Comparison of ENCODE assay signal across 15 cellular contexts in the genomic region with DNA sequence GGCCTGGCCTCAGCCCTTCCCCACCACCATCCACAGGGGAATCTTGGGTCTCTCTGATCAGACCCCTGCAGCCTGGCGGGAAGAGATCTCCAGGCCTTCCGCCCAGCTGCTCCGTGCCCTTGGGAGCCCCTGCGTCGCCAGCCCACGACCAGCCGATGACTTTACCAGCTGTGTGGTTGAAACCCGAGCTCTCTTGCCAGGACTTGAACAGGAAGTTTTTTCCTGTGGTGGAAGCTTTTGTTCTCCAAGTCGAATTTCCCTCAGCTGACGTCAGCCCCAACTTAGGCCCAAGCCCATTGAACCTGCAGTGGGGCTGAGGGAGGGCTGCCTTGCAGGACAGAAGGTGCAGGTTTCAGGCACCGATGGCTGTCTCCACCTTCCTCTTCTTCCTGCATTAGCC. TPM values are rescaled to one million over a fixed set of nuclear protein-coding genes. Genes with fewer than 3 reads are reported as not detected.
DNase-seq lines count a peak whose midpoint lies in the region; FAIRE-seq and TF ChIP-seq lines count a peak whose summit lies in the region.
"Had no signal": no experiment of that assay in that cellular context is flagged by ENCODE, and none has a peak within 500 bp of the region (broad histone marks: within the 10 kb centered on the region; RNA-seq: fewer than 3 reads in every experiment).

No MANE protein-coding gene starts in this region.

- no peaks in the 10 kb centered on the region for H4K20me1 ChIP-seq in H1 (replicated peaks in 1 of 2; ENCODE audit: control insufficient read depth in 1 of 2, insufficient read depth in 2 of 2, low read length in 2 of 2)

- H2BK12ac ChIP-seq in H1 (ENCODE audit: low read depth, low read length) = peak overlapping the region; percentile 72; the same call in 1 of the 2 replicates

- H2BK120ac ChIP-seq in H1 (replicated peaks; ENCODE audit: low read depth, low read length) = peak overlapping the region; percentile 48

- 64% methylated on average over 11 of the region's 11 CpGs; no CpG with 5 or more reads in 1 of the 2 experiments for WGBS in H1 (ENCODE audit: extremely low coverage in 1 of 2, insufficient coverage in 1 of 2, insufficient read length in 1 of 2, insufficient replicate concordance in 2 of 2, low coverage in 1 of 2, low lambda C conversion rate in 2 of 2, missing lambda C conversion rate in 1 of 2), 2 experiments
- 18 to 53% methylated on average over 10 to 11 of the region's 11 CpGs for WGBS in tibial nerve, 2 donors

- H3K4ac ChIP-seq in H1 (replicated peaks; ENCODE audit: insufficient read length, low read depth, low read length) = peak overlapping the region; percentile 64

- H3K56ac ChIP-seq in H1 (replicated peaks; ENCODE audit: insufficient read length, low read depth, low read length) = no peak overlapping the region

- TF ChIP-seq POLR2A in H1 (IDR thresholded peaks at IDR 0.05; ENCODE audit: control extremely low read depth in 1 of 2, low read depth in 2 of 2, low read length in 2 of 2) (0 out of 3 replicates have a peak, but pooled peaks of 1 of the 2 experiments have one; percentile 31), tibial nerve (IDR thresholded peaks at IDR 0.05) (no peak)

- H3K4me3 ChIP-seq in H1 (ENCODE audit: extremely low read depth in 1 of 4, insufficient read depth in 2 of 4, low read depth in 3 of 4, low read length in 4 of 4) (no peak overlapping the region), tibial nerve (no peak overlapping the region)
- H3K4me3 ChIP-seq: left lung had no signal

- H3K14ac ChIP-seq in H1 (ENCODE audit: insufficient read length) = no peak overlapping the region

- H3K27ac ChIP-seq in H1 (ENCODE audit: low read depth, low read length) (no peak overlapping the region), tibial nerve (no peak overlapping the region)
- H3K27ac ChIP-seq: left lung had no signal

- no peak overlapping the region for H2BK15ac ChIP-seq in H1 (ENCODE audit: low read length)

- POLR2A ChIA-PET in H1 (lab: Charles Lee; ENCODE audit: partially characterized antibody) = interaction anchor here (1.1 to 1.7 kb wide), 2 partner anchors 20 to 50 kb away, joined by 4 to 7 read pairs; no protein-coding TSS in a partner anchor

- no peak for TF ChIP-seq CTCF in H1 (IDR thresholded peaks at IDR 0.05; ENCODE audit: control extremely low read depth in 1 of 3, insufficient read depth in 1 of 3, low read depth in 1 of 3, low read length in 3 of 3)
- no peak for TF ChIP-seq CTCF in tibial nerve (IDR thresholded peaks at IDR 0.05)

- TF ChIP-seq RAD21 in H1 (IDR thresholded peaks at IDR 0.05 in 1 of 2, conservative IDR thresholded peaks at IDR 0.05 in 1 of 2; ENCODE audit: low read depth in 2 of 2, low read length in 2 of 2) = no peak

- no peak overlapping the region for H3K9ac ChIP-seq in H1 (replicated peaks in 1 of 4; ENCODE audit: extremely low read depth in 1 of 4, low read depth in 3 of 4, low read length in 3 of 4)

- CTCF ChIA-PET in H1 (lab: Charles Lee; ENCODE audit: partially characterized antibody) = interaction anchor here (0.7 to 1.7 kb wide), 3 partner anchors 55 to 313 kb away, joined by 3 read pairs; no protein-coding TSS in a partner anchor

- H3K36me3 ChIP-seq in H1 (ENCODE audit: control insufficient read depth in 2 of 4, insufficient read depth in 4 of 4, low read length in 3 of 4) (no peaks in the 10 kb centered on the region), tibial nerve (no peaks in the 10 kb centered on the region)
- H3K36me3 ChIP-seq: left lung had no signal

- H2AK5ac ChIP-seq in H1 (ENCODE audit: low read depth, low read length) = no peak overlapping the region

- H3K36me3 Mint-ChIP-seq in immature natural killer cell = peaks cover 0 to 4% (median 0%) of the 10 kb centered on the region in 3 donors
- H3K36me3 Mint-ChIP-seq: CD4-positive, alpha-beta memory T cell had no signal

- peaks cover 0 to 3% of the 10 kb centered on the region in 2 donors for H3K4me1 Mint-ChIP-seq in immature natural killer cell

- H4K8ac ChIP-seq in H1 (ENCODE audit: extremely low read depth, insufficient read depth, low read length) = no peak overlapping the region; the same call in 1 of the 2 replicates

- peak overlapping the region; percentile 39; the same call in 1 of the 2 replicates for H3K18ac ChIP-seq in H1 (ENCODE audit: extremely low read depth, low read length)

- H3K4me1 ChIP-seq in H1 (replicated peaks in 1 of 4; ENCODE audit: control insufficient read depth in 3 of 4, insufficient read depth in 4 of 4, low read length in 3 of 4) = peaks cover 5 to 20% (median 11%) of the 10 kb centered on the region in 4 experiments
- H3K4me1 ChIP-seq in tibial nerve = peaks cover 0 to 7% (median 0%) of the 10 kb centered on the region in 4 donors

- peak; percentile 29 for DNase-seq in CD1c-positive myeloid dendritic cell (ENCODE audit: extremely low spot score)
- DNase-seq in NCI-H2107 (lab: John Stamatoyannopoulos, UW) = peak; percentile 63
- peak in 1 of 2 experiments; percentile 57 for DNase-seq in H1 (ENCODE audit: low read depth in 1 of 2, low spot score in 2 of 2)
- peak; percentile 87 to 96 for DNase-seq in lung microvascular endothelial cell (ENCODE audit: low read depth in 2 of 2)
- no peak for DNase-seq in cerebellar cortex (ENCODE audit: low spot score)
- DNase-seq in stimulated activated CD4-positive, alpha-beta T cell treated with anti-CD3 and anti-CD28 coated beads, Interleukin-1b, Interleukin-23, amount 100 ng/mL, for 48 hours = no peak
- no peak for DNase-seq in immature natural killer cell
- DNase-seq in tibial nerve (ENCODE audit: low spot score in 2 of 2) = no peak
- DNase-seq: activated T-cell treated with anti-CD3 and anti-CD28 coated beads for 4 hours; CD4-positive, alpha-beta memory T cell; cortex of kidney; left lung; NCI-H446 had no signal

- no peaks in the 10 kb centered on the region for H3K23me2 ChIP-seq in H1 (ENCODE audit: low read depth, low read length)

- no peak overlapping the region for H3K27ac Mint-ChIP-seq in immature natural killer cell
- H3K27ac Mint-ChIP-seq: stimulated activated naive CD8-positive, alpha-beta T cell treated with anti-CD3 and anti-CD28 coated beads, Interleukin-15, Interleukin-2, amounts not matched to agents 100 ng/mL and 50 ng/mL, for 24 hours had no signal

- TF ChIP-seq EP300 in H1 (IDR thresholded peaks at IDR 0.05; ENCODE audit: borderline replicate concordance in 1 of 2, low read depth in 2 of 2, low read length in 2 of 2) (no peak), tibial nerve (IDR thresholded peaks at IDR 0.05) (peak in 1 of 2 donors; percentile 41)

- H3K79me1 ChIP-seq in H1 (ENCODE audit: low read depth, low read length) = no peaks in the 10 kb centered on the region

- peak overlapping the region; percentile 94 for H4K91ac ChIP-seq in H1 (replicated peaks; ENCODE audit: insufficient read length, low read length)

- H3K4me2 ChIP-seq in H1 (ENCODE audit: insufficient read depth in 1 of 2, low read depth in 2 of 2, low read length in 2 of 2) = no peak overlapping the region; a peak in 1 of 4 replicates

- H3K27me3 ChIP-seq in H1 (replicated peaks in 1 of 4; ENCODE audit: control insufficient read depth in 3 of 4, extremely low read depth in 1 of 4, insufficient read depth in 3 of 4, low read length in 3 of 4) = no peaks in the 10 kb centered on the region
- H3K27me3 ChIP-seq in tibial nerve = no peaks in the 10 kb centered on the region
- H3K27me3 ChIP-seq: left lung had no signal

- H3K27me3 Mint-ChIP-seq in immature natural killer cell (ENCODE audit: low read depth in 3 of 3) = peaks cover 0 to 5% (median 2%) of the 10 kb centered on the region in 3 donors
- H3K27me3 Mint-ChIP-seq: CD4-positive, alpha-beta memory T cell had no signal

- 0 out of 2 replicates have a peak overlapping the region, but pooled peaks have one; percentile 16 for H2AFZ ChIP-seq in H1 (ENCODE audit: low read length)

- H3K9me3 ChIP-seq in H1 (ENCODE audit: insufficient read depth in 2 of 2, low read depth in 1 of 2, low read length in 1 of 2) (no peaks in the 10 kb centered on the region), tibial nerve (no peaks in the 10 kb centered on the region)
- H3K9me3 ChIP-seq: left lung had no signal

- no peaks in the 10 kb centered on the region for H3K9me3 Mint-ChIP-seq in immature natural killer cell
- H3K9me3 Mint-ChIP-seq: stimulated activated naive CD8-positive, alpha-beta T cell treated with anti-CD3 and anti-CD28 coated beads, Interleukin-15, Interleukin-2, amounts not matched to agents 100 ng/mL and 50 ng/mL, for 24 hours had no signal

- no peak for FAIRE-seq in H1 (lab: Jason Lieb, UNC)
- FAIRE-seq: H54 had no signal

- H2BK20ac ChIP-seq in H1 (ENCODE audit: low read length) = peak overlapping the region; percentile 49; the same call in 1 of the 2 replicates

- peak overlapping the region; percentile 55; the same call in 1 of the 2 replicates for H2BK5ac ChIP-seq in H1 (ENCODE audit: low read depth, low read length)

- no peaks in the 10 kb centered on the region for H3K79me2 ChIP-seq in H1 (ENCODE audit: control insufficient read depth in 1 of 2, insufficient read depth in 2 of 2, low read length in 2 of 2)

- H3K23ac ChIP-seq in H1 (ENCODE audit: insufficient read length) = no peak overlapping the region

- H3K4me3 Mint-ChIP-seq in immature natural killer cell = no peak overlapping the region
- H3K4me3 Mint-ChIP-seq: CD4-positive, alpha-beta memory T cell; stimulated activated naive CD8-positive, alpha-beta T cell treated with anti-CD3 and anti-CD28 coated beads, Interleukin-15, Interleukin-2, amounts not matched to agents 100 ng/mL and 50 ng/mL, for 24 hours had no signal

- H4K5ac ChIP-seq in H1 (ENCODE audit: insufficient read length, low read depth, low read length) = peak overlapping the region; percentile 51

TF ChIP-seq in H1, 55 proteins besides CTCF, POLR2A, EP300 and RAD21 (continues in another document):
- TF ChIP-seq RBBP5 (IDR thresholded peaks at IDR 0.05; ENCODE audit: borderline replicate concordance, low read depth, low read length) = no peak
- no peak for TF ChIP-seq TAF7 (optimal IDR thresholded peaks at IDR 0.05; ENCODE audit: borderline replicate concordance, low read depth, low read length)
- TF ChIP-seq JUN (IDR thresholded peaks at IDR 0.05; ENCODE audit: low read depth, low read length) = peak; percentile 83
- no peak for TF ChIP-seq CTBP2 (IDR thresholded peaks at IDR 0.05; ENCODE audit: borderline replicate concordance, insufficient read depth, insufficient read length, low read length)

RNA-seq across cellular contexts. Expression of a gene that starts 51.7 kb away (rescaled TPM):
- 11.1 and 12.4 TPM in 2 replicates for total RNA-seq in H1 (2021; fragmentation: NEBNext Ultra II Directional; extraction: Animal tissue kit (Norgen Biotek cat#: 25700))
- polyA plus RNA-seq in H1 (2011; rRNA removed) = 10.1 and 17.3 TPM in 2 replicates
- polyA plus RNA-seq in H1 (2011; cell fraction: cytosol; rRNA removed) = 9.1 TPM
- polyA plus RNA-seq in H1 (2011; cell fraction: nucleus; rRNA removed) = 41.6 TPM
- 7.8 to 10.4 TPM (median 8.7 TPM) in 4 replicates for polyA plus RNA-seq in H1 (2012, experiment 1 of 2)
- 5.0 TPM for polyA plus RNA-seq in H1 (2012, experiment 2 of 2)
- polyA plus RNA-seq in H1 (2013, experiment 1 of 2) = 13.2 TPM
- polyA plus RNA-seq in H1 (2013, experiment 2 of 2) = 11.1 TPM
- 16.5 and 18.3 TPM in 2 replicates for polyA minus RNA-seq in H1 (2011; rRNA and poly(A)+ RNA removed)
- 12.3 TPM for polyA minus RNA-seq in H1 (2011; cell fraction: cytosol; rRNA and poly(A)+ RNA removed)
- 14.3 TPM for polyA minus RNA-seq in H1 (2011; cell fraction: nucleus; rRNA and poly(A)+ RNA removed)
- 5.4 and 12.0 TPM in 2 replicates for total RNA-seq in lung microvascular endothelial cell
- 10 to 100 TPM in 2 of 3 donors, 1 to 10 TPM in 1; 8.9 to 11.9 (median 10.0) TPM for polyA plus RNA-seq in immature natural killer cell
- total RNA-seq in tibial nerve = 10 to 100 TPM; 36.3 to 68.6 (median 44.1) TPM

Comparison
In these comparisons a context has a peak if more than half of its experiments do, and no peak if none do; other contexts are left out.
1. DNase-seq: peak in CD1c-positive myeloid dendritic cell (single experiment), NCI-H2107 (single experiment) and lung microvascular endothelial cell (2 of 2); none in cerebellar cortex (single experiment), stimulated activated CD4-positive, alpha-beta T cell treated with anti-CD3 and anti-CD28 coated beads, Interleukin-1b, Interleukin-23, amount 100 ng/mL, for 48 hours (single experiment), immature natural killer cell (0 of 3) and tibial nerve (0 of 2).